In the genomic region with DNA sequence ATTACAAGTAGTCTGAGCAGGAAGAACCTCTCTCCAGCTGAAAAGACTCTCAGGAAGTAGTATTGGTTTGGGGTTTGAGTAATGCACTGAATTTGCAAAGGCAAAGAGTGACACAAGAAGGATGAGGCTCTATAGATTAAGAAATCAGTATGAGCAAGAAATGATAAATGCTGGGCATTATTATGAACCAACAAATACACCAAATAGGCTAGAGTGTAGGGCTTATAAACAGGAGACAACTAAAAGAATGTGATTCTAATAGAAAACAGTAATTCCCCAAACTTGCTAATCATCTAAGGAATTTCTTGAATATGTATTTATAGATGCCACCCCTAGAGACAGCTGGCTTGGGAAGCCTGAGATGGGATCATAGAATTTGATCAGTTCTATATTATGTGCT, we compare ENCODE assay signal across 13 cellular contexts. TPM values are rescaled to one million over a fixed set of nuclear protein-coding genes. Genes with fewer than 3 reads are reported as not detected.
DNase-seq lines count a peak whose midpoint lies in the region; ATAC-seq and TF ChIP-seq lines count a peak whose summit lies in the region.
"Had no signal": no experiment of that assay in that cellular context is flagged by ENCODE, and none has a peak within 500 bp of the region (broad histone marks: within the 10 kb centered on the region; RNA-seq: fewer than 3 reads in every experiment).

No MANE protein-coding gene starts in this region.

- H3K36me3 Mint-ChIP-seq in activated naive CD8-positive, alpha-beta T cell = peaks cover 15% of the 10 kb centered on the region
- H3K36me3 Mint-ChIP-seq in activated naive CD8-positive, alpha-beta T cell treated with anti-CD3 and anti-CD28 coated beads, Interleukin-2, amount 50 U/mL, for 24 hours (ENCODE audit: low read depth) = peaks cover 32% of the 10 kb centered on the region

- H3K27me3 Mint-ChIP-seq in activated naive CD8-positive, alpha-beta T cell = no peaks in the 10 kb centered on the region
- no peaks in the 10 kb centered on the region for H3K27me3 Mint-ChIP-seq in activated naive CD8-positive, alpha-beta T cell treated with anti-CD3 and anti-CD28 coated beads, Interleukin-2, amount 50 U/mL, for 24 hours

- H3K27ac Mint-ChIP-seq in activated naive CD8-positive, alpha-beta T cell = peak overlapping the region; percentile 34
- no peak overlapping the region for H3K27ac Mint-ChIP-seq in activated naive CD8-positive, alpha-beta T cell treated with anti-CD3 and anti-CD28 coated beads, Interleukin-2, amount 50 U/mL, for 24 hours
- H3K27ac Mint-ChIP-seq: GM23338 had no signal

- no peak for DNase-seq in activated naive CD8-positive, alpha-beta T cell treated with anti-CD3 and anti-CD28 coated beads, Interleukin-2, amount 50 U/mL, for 24 hours
- DNase-seq in LHCN-M2 (ENCODE audit: low read depth) (peak; percentile 2), choroid plexus epithelial cell (ENCODE audit: low read depth) (peak; percentile 11), DMS153 (lab: John Stamatoyannopoulos, UW) (no peak), H7 (no peak)
- no peak for DNase-seq in central memory CD4-positive, alpha-beta T cell
- DNase-seq: activated CD4-positive, alpha-beta T cell treated with anti-CD3 and anti-CD28 coated beads for 1 hour; adrenal gland; NCI-H748 treated with DMSO at 0.1 percent for 48 hours; stomach had no signal

- no peak for TF ChIP-seq CTCF in choroid plexus epithelial cell (conservative IDR thresholded peaks at IDR 0.05; ENCODE audit: low read depth, low read length)

- peaks cover 26% of the 10 kb centered on the region for H3K4me1 Mint-ChIP-seq in activated naive CD8-positive, alpha-beta T cell (ENCODE audit: low read depth)
- H3K4me1 Mint-ChIP-seq in activated naive CD8-positive, alpha-beta T cell treated with anti-CD3 and anti-CD28 coated beads, Interleukin-2, amount 50 U/mL, for 24 hours = peaks cover 21% of the 10 kb centered on the region

- H3K9me3 Mint-ChIP-seq in activated naive CD8-positive, alpha-beta T cell (ENCODE audit: low read depth) = no peaks in the 10 kb centered on the region
- no peaks in the 10 kb centered on the region for H3K9me3 Mint-ChIP-seq in activated naive CD8-positive, alpha-beta T cell treated with anti-CD3 and anti-CD28 coated beads, Interleukin-2, amount 50 U/mL, for 24 hours
- H3K9me3 Mint-ChIP-seq: GM23338 had no signal

- no peak overlapping the region for H3K4me3 Mint-ChIP-seq in activated naive CD8-positive, alpha-beta T cell
- H3K4me3 Mint-ChIP-seq in activated naive CD8-positive, alpha-beta T cell treated with anti-CD3 and anti-CD28 coated beads, Interleukin-2, amount 50 U/mL, for 24 hours = no peak overlapping the region
- H3K4me3 Mint-ChIP-seq: GM23338 had no signal

- H3K36me3 ChIP-seq in H7 (replicated peaks; ENCODE audit: control insufficient read depth, insufficient read depth, low read length) = no peaks in the 10 kb centered on the region; the same call in none of the 2 replicates
- H3K36me3 ChIP-seq: adrenal gland had no signal

- no peak for ATAC-seq in activated naive CD8-positive, alpha-beta T cell treated with anti-CD3 and anti-CD28 coated beads, Interleukin-2, amount 50 U/mL, for 24 hours
- ATAC-seq in GM18873 (IDR thresholded peaks at IDR 0.05; ENCODE audit: low FRiP score, unreplicated experiment) = no peak
- ATAC-seq: GM23338 had no signal

- H3K4me3 ChIP-seq in choroid plexus epithelial cell (ENCODE audit: low read depth, low read length) = no peak overlapping the region
- H3K4me3 ChIP-seq in H7 (ENCODE audit: insufficient read depth, low read depth, low read length) = no peak overlapping the region
- H3K4me3 ChIP-seq: adrenal gland, GM23338, stomach had no signal

- H3K27me3 ChIP-seq in H7 (ENCODE audit: control insufficient read depth, insufficient read depth, low read length) = no peaks in the 10 kb centered on the region
- H3K27me3 ChIP-seq: adrenal gland, stomach had no signal

RNA-seq across cellular contexts. Expression of a gene that starts 2.6 kb away (rescaled TPM):
- 2.1 and 5.2 TPM in 2 replicates for total RNA-seq in LHCN-M2 (2014; rRNA removed)
- polyA plus RNA-seq in LHCN-M2 (2012) = 6.8 TPM
- total RNA-seq in H7 (2014; rRNA removed; shearing (Covaris generic)) = 2.1 and 3.8 TPM in 2 replicates

RNA-seq across cellular contexts. Expression of a gene that starts 56.6 kb away (rescaled TPM):
- 77.5 and 78.0 TPM in 2 replicates for total RNA-seq in LHCN-M2 (2014; rRNA removed)
- 19.0 TPM for polyA plus RNA-seq in LHCN-M2 (2012)
- 141 and 160 TPM in 2 replicates for total RNA-seq in H7 (2014; rRNA removed; shearing (Covaris generic))

Comparison
In these comparisons a context has a peak if more than half of its experiments do, and no peak if none do; other contexts are left out.
1. DNase-seq: peak in LHCN-M2 (single experiment) and choroid plexus epithelial cell (single experiment); none in activated naive CD8-positive, alpha-beta T cell treated with anti-CD3 and anti-CD28 coated beads, Interleukin-2, amount 50 U/mL, for 24 hours (single experiment), DMS153 (single experiment), H7 (single experiment) and central memory CD4-positive, alpha-beta T cell (single experiment).